9 cellular contexts compared by ENCODE assay signal in genomic region chr7:44309271-44310091, GRCh38. TPM values are rescaled to one million over a fixed set of nuclear protein-coding genes. Genes with fewer than 3 reads are reported as not detected.
DNase-seq lines count a peak whose midpoint lies in the region; ATAC-seq and TF ChIP-seq lines count a peak whose summit lies in the region.
"Had no signal": no experiment of that assay in that cellular context is flagged by ENCODE, and none has a peak within 500 bp of the region (broad histone marks: within the 10 kb centered on the region; RNA-seq: fewer than 3 reads in every experiment).

No MANE protein-coding gene starts in this region.

- no peaks in the 10 kb centered on the region for H3K9me3 Mint-ChIP-seq in activated CD8-positive, alpha-beta T cell treated with anti-CD3 and anti-CD28 coated beads for 36 hours
- H3K9me3 Mint-ChIP-seq in natural killer cell: no peaks in the 10 kb centered on the region

- H3K27me3 ChIP-seq in thymus (ENCODE audit: control insufficient read depth, insufficient read depth): peaks cover 26% of the 10 kb centered on the region

- DNase-seq in NOMO-1 treated with DMSO at 0.1 percent for 48 hours (lab: John Stamatoyannopoulos, UW; ENCODE audit: unreplicated experiment) (peak; percentile 20), NOMO-1 (lab: John Stamatoyannopoulos, UW; ENCODE audit: unreplicated experiment in 2 of 2) (no peak), fibroblast of peridontal ligament (ENCODE audit: extremely low read depth) (peak; percentile 37), natural killer cell (peak; percentile 41), SHP77 (lab: John Stamatoyannopoulos, UW) (no peak)
- peak; percentile 64 for DNase-seq in activated CD8-positive, alpha-beta T cell treated with anti-CD3 and anti-CD28 coated beads for 36 hours

- H3K27me3 Mint-ChIP-seq in activated CD8-positive, alpha-beta T cell treated with anti-CD3 and anti-CD28 coated beads for 36 hours: peaks cover 13% of the 10 kb centered on the region
- peaks cover 0 to 11% of the 10 kb centered on the region in 2 donors for H3K27me3 Mint-ChIP-seq in natural killer cell (ENCODE audit: low read depth in 2 of 2)

- H3K4me1 Mint-ChIP-seq in activated CD8-positive, alpha-beta T cell treated with anti-CD3 and anti-CD28 coated beads for 36 hours (ENCODE audit: low read depth): peaks cover 2% of the 10 kb centered on the region
- H3K4me1 Mint-ChIP-seq in natural killer cell: peaks cover 0 to 7% of the 10 kb centered on the region in 2 donors

- H3K27ac Mint-ChIP-seq in activated CD8-positive, alpha-beta T cell treated with anti-CD3 and anti-CD28 coated beads for 36 hours: no peak overlapping the region
- H3K27ac Mint-ChIP-seq in natural killer cell: peak overlapping the region in 1 of 2 donors; percentile 31

- H3K4me3 ChIP-seq in thymus (ENCODE audit: low read length): peak overlapping the region; percentile 21

- TF ChIP-seq CTCF in activated CD8-positive, alpha-beta T cell treated with anti-CD3 and anti-CD28 coated beads for 36 hours (IDR thresholded peaks at IDR 0.05): no peak
- no peak for TF ChIP-seq CTCF in natural killer cell (IDR thresholded peaks at IDR 0.05)

- peak; percentile 85 for ATAC-seq in activated CD8-positive, alpha-beta T cell treated with anti-CD3 and anti-CD28 coated beads for 36 hours
- peak; percentile 64 to 91 (median 90) for ATAC-seq in natural killer cell
- no peak for ATAC-seq in GM18519 (IDR thresholded peaks at IDR 0.05; ENCODE audit: low FRiP score, unreplicated experiment)

- intact Hi-C loops in activated CD8-positive, alpha-beta T cell treated with anti-CD3 and anti-CD28 coated beads for 36 hours (cut with micrococcal nuclease): loop anchor here (5.0 kb wide), 1 partner anchor 62 kb away; no protein-coding TSS in a partner anchor
- intact Hi-C loops in natural killer cell (cut with micrococcal nuclease): no loop called here

- H3K4me3 Mint-ChIP-seq in activated CD8-positive, alpha-beta T cell treated with anti-CD3 and anti-CD28 coated beads for 36 hours: peak overlapping the region; percentile 34
- peak overlapping the region; percentile 81 for H3K4me3 Mint-ChIP-seq in natural killer cell

- H3K9me3 ChIP-seq in thymus (ENCODE audit: control insufficient read depth): no peaks in the 10 kb centered on the region

- no peaks in the 10 kb centered on the region for H3K36me3 ChIP-seq in thymus (ENCODE audit: control insufficient read depth, insufficient read depth)

- no peaks in the 10 kb centered on the region for H3K36me3 Mint-ChIP-seq in activated CD8-positive, alpha-beta T cell treated with anti-CD3 and anti-CD28 coated beads for 36 hours (ENCODE audit: low read depth)
- no peaks in the 10 kb centered on the region for H3K36me3 Mint-ChIP-seq in natural killer cell

- CTCF ChIA-PET in activated CD8-positive, alpha-beta T cell treated with anti-CD3 and anti-CD28 coated beads for 36 hours (lab: Charles Lee): interaction anchor here (1.1 to 2.2 kb wide), 2 partner anchors 68 to 73 kb away, joined by 3 to 14 read pairs; no protein-coding TSS in a partner anchor

- H3K4me1 ChIP-seq in thymus (ENCODE audit: control insufficient read depth, insufficient read depth, low read length): no peaks in the 10 kb centered on the region

- WGBS in thymus: 25% methylated on average over 73 of the region's 73 CpGs

- POLR2A ChIA-PET in activated CD8-positive, alpha-beta T cell treated with anti-CD3 and anti-CD28 coated beads for 36 hours (lab: Charles Lee): interaction anchor here (0.7 kb wide), 1 partner anchor 182 kb away, joined by 3 read pairs; no protein-coding TSS in a partner anchor

- H3K27ac ChIP-seq in thymus (ENCODE audit: low read depth): no peak overlapping the region
- H3K27ac ChIP-seq: C4-2B had no signal

RNA-seq across cellular contexts. Expression of gene CAMK2B, which starts 15.9 kb away (rescaled TPM):
- total RNA-seq in activated CD8-positive, alpha-beta T cell treated with anti-CD3 and anti-CD28 coated beads for 36 hours: 1 to 10 TPM in 1 of 2 experiments, under 1 TPM in 1; 0.97 to 1.9 TPM
- total RNA-seq in natural killer cell: under 1 TPM in 1 of 3 donors, not detected in 2; 0.70 TPM
- 3.1 TPM for polyA plus RNA-seq in thymus

Comparison
In these comparisons a context has a peak if more than half of its experiments do, and no peak if none do; other contexts are left out.
1. DNase-seq: peak in NOMO-1 treated with DMSO at 0.1 percent for 48 hours (single experiment), activated CD8-positive, alpha-beta T cell treated with anti-CD3 and anti-CD28 coated beads for 36 hours (single experiment), fibroblast of peridontal ligament (single experiment) and natural killer cell (single experiment); none in NOMO-1 (0 of 2) and SHP77 (0 of 2).